ENCODE assay signal across 10 cellular contexts in genomic region chr2:171317492-171318125, GRCh38.
DNase-seq lines count a peak whose midpoint lies in the region; ATAC-seq and TF ChIP-seq lines count a peak whose summit lies in the region.
"Had no signal": no experiment of that assay in that cellular context is flagged by ENCODE, and none has a peak within 500 bp of the region (broad histone marks: within the 10 kb centered on the region; RNA-seq: fewer than 3 reads in every experiment).

No MANE protein-coding gene starts in this region.

- no peaks in the 10 kb centered on the region for H3K27me3 ChIP-seq in WERI-Rb-1 (ENCODE audit: insufficient read depth, low read depth, severe bottlenecking)
- no peaks in the 10 kb centered on the region for H3K27me3 ChIP-seq in GM23248 (replicated peaks; ENCODE audit: insufficient read depth)

- H3K9ac ChIP-seq in GM23248: no peak overlapping the region

- H3K4me3 Mint-ChIP-seq in endothelial cell (ENCODE audit: unreplicated experiment): no peak overlapping the region

- H3K9me3 ChIP-seq in WERI-Rb-1 (ENCODE audit: severe bottlenecking) (peaks cover 9% of the 10 kb centered on the region), GM23248 (ENCODE audit: low read depth) (no peaks in the 10 kb centered on the region)

- H3K27ac ChIP-seq in WERI-Rb-1 (peak overlapping the region; percentile 91), GM23248 (no peak overlapping the region)
- H3K27ac ChIP-seq: 22Rv1 had no signal

- H3K4me2 ChIP-seq in GM23248 (ENCODE audit: unreplicated experiment): no peak overlapping the region

- no peak overlapping the region for H3K4me3 ChIP-seq in WERI-Rb-1 (ENCODE audit: low read depth, low read length)
- H3K4me3 ChIP-seq in GM23248: no peak overlapping the region
- H3K4me3 ChIP-seq: K562 had no signal

- H3K36me3 ChIP-seq in WERI-Rb-1 (0 out of 2 replicates have a peak, but pooled peaks cover 4% of the 10 kb centered on the region), GM23248 (ENCODE audit: low read depth) (no peaks in the 10 kb centered on the region)

- H3K9me2 ChIP-seq in GM23248 (ENCODE audit: insufficient read depth): no peaks in the 10 kb centered on the region

- no peaks in the 10 kb centered on the region for H3K9me3 Mint-ChIP-seq in endothelial cell (ENCODE audit: unreplicated experiment)

- peak; percentile 26 for ATAC-seq in HG02588 (IDR thresholded peaks at IDR 0.05; ENCODE audit: unreplicated experiment)
- ATAC-seq: K562 had no signal

- H3K36me3 Mint-ChIP-seq in endothelial cell (ENCODE audit: low read depth, unreplicated experiment): no peaks in the 10 kb centered on the region

- H3K27me3 Mint-ChIP-seq in endothelial cell (ENCODE audit: unreplicated experiment): no peaks in the 10 kb centered on the region

- no peak for TF ChIP-seq CTCF in WERI-Rb-1 (IDR thresholded peaks at IDR 0.05; ENCODE audit: low read depth, low read length)
- no peak for TF ChIP-seq CTCF in endothelial cell (IDR thresholded peaks at IDR 0.05; ENCODE audit: unreplicated experiment)

- DNase-seq in NCI-H82 (lab: John Stamatoyannopoulos, UW) (peak; percentile 45), NCI-H82 treated with DMSO at 0.1 percent for 48 hours (lab: John Stamatoyannopoulos, UW; ENCODE audit: unreplicated experiment) (no peak), WERI-Rb-1 (no peak), midbrain (lab: John Stamatoyannopoulos, UW) (peak; percentile 13), GM23248 (no peak), NCI-H748 (lab: John Stamatoyannopoulos, UW; ENCODE audit: unreplicated experiment) (no peak), endothelial cell (ENCODE audit: low spot score) (no peak)

- no peaks in the 10 kb centered on the region for H4K20me1 ChIP-seq in GM23248 (ENCODE audit: insufficient read depth)

- 89% methylated on average over 4 of the region's 4 CpGs for WGBS in GM23248 (ENCODE audit: low coverage in 1 of 2, low lambda C conversion rate in 2 of 2, missing lambda C conversion rate in 2 of 2), 2 experiments

- no peak overlapping the region for H3K27ac Mint-ChIP-seq in endothelial cell (ENCODE audit: unreplicated experiment)

- no peak overlapping the region for H2AFZ ChIP-seq in GM23248

- no peaks in the 10 kb centered on the region for H3K79me2 ChIP-seq in GM23248 (ENCODE audit: insufficient read depth)

- in situ Hi-C loops in GM23248 (cut with MboI): no loop called here

- no peaks in the 10 kb centered on the region for H3F3A ChIP-seq in GM23248 (ENCODE audit: insufficient read depth)

- H3K4me1 Mint-ChIP-seq in endothelial cell (ENCODE audit: unreplicated experiment): peaks cover 55% of the 10 kb centered on the region

- H3K4me1 ChIP-seq in GM23248 (ENCODE audit: insufficient read depth): peaks cover 3% of the 10 kb centered on the region; the same call in 1 of the 2 replicates

Comparison
In these comparisons a context has a peak if more than half of its experiments do, and no peak if none do; other contexts are left out.
1. DNase-seq: peak in NCI-H82 (single experiment) and midbrain (single experiment); none in NCI-H82 treated with DMSO at 0.1 percent for 48 hours (single experiment), WERI-Rb-1 (single experiment), GM23248 (single experiment), NCI-H748 (single experiment) and endothelial cell (single experiment).